In the genomic region with DNA sequence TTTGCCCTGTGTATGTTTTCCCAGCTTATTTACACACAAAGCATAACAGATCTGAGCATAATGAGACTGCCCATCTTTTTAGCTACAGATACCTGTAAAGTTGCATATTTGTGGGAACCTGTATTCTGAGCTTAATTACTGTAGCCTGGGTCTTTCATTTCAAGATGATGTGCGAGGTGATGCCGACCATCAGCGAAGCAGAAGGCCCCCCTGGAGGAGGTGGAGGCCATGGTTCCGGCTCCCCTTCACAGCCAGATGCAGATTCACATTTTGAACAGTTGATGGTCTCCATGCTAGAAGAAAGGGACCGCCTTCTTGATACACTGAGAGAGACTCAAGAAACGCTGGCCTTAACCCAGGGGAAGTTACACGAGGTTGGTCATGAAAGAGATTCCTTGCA, we compare ENCODE assay signal across 8 cellular contexts. TPM values are rescaled to one million over a fixed set of nuclear protein-coding genes. Genes with fewer than 3 reads are reported as not detected.
DNase-seq lines count a peak whose midpoint lies in the region; ATAC-seq, FAIRE-seq and TF ChIP-seq lines count a peak whose summit lies in the region.

No MANE protein-coding gene starts in this region.

- peak overlapping the region; percentile 17; the same call in 1 of the 2 replicates for H3K9ac ChIP-seq in DND-41 (ENCODE audit: low read depth, low read length)
- H3K9ac ChIP-seq in OCI-LY1 (ENCODE audit: low read length), result peak overlapping the region; percentile 29; the same call in 1 of the 2 replicates
- H3K9ac ChIP-seq in H1 (replicated peaks in 1 of 4; ENCODE audit: extremely low read depth in 1 of 4, low read depth in 3 of 4, low read length in 3 of 4), result no peak overlapping the region

- no peaks in the 10 kb centered on the region for H3K27me3 ChIP-seq in DND-41 (ENCODE audit: insufficient read depth, low read length, poor library complexity)
- no peaks in the 10 kb centered on the region for H3K27me3 ChIP-seq in OCI-LY1 (ENCODE audit: insufficient read depth, low read length)
- no peaks in the 10 kb centered on the region for H3K27me3 ChIP-seq in H1 (replicated peaks in 1 of 4; ENCODE audit: control insufficient read depth in 3 of 4, extremely low read depth in 1 of 4, insufficient read depth in 3 of 4, low read length in 3 of 4)
- peaks cover 12% of the 10 kb centered on the region for H3K27me3 ChIP-seq in neuron (ENCODE audit: insufficient read depth, low read length)

- H3K18ac ChIP-seq in H1 (ENCODE audit: extremely low read depth, low read length), result no peak overlapping the region

- DNase-seq in DND-41, result no peak
- DNase-seq in H1 (ENCODE audit: low read depth in 1 of 2, low spot score in 2 of 2), result no peak
- DNase-seq in NCI-H748 treated with DMSO at 0.1 percent for 48 hours (lab: John Stamatoyannopoulos, UW), result no peak
- DNase-seq in omental fat pad (ENCODE audit: low spot score), result no peak
- DNase-seq in mesenteric fat pad (ENCODE audit: low spot score), result no peak
- no peak for DNase-seq in NCI-H446 treated with DMSO at 0.1 percent for 48 hours (lab: John Stamatoyannopoulos, UW)

- FAIRE-seq in H1 (lab: Jason Lieb, UNC), result no peak

- peaks cover 41% of the 10 kb centered on the region for H3K36me3 ChIP-seq in DND-41 (ENCODE audit: insufficient read depth, low read length)
- H3K36me3 ChIP-seq in OCI-LY1 (ENCODE audit: insufficient read depth, low read length), result peaks cover 42% of the 10 kb centered on the region
- peaks cover 7 to 46% (median 22%) of the 10 kb centered on the region in 4 experiments; a peak in 7 of 8 replicates for H3K36me3 ChIP-seq in H1 (ENCODE audit: control insufficient read depth in 2 of 4, insufficient read depth in 4 of 4, low read length in 3 of 4)
- peaks cover 46% of the 10 kb centered on the region for H3K36me3 ChIP-seq in neuron (ENCODE audit: insufficient read depth, low read length)

- no peak for TF ChIP-seq POLR2A in H1 (IDR thresholded peaks at IDR 0.05; ENCODE audit: control extremely low read depth in 1 of 2, low read depth in 2 of 2, low read length in 2 of 2)

- H3K9me2 ChIP-seq in OCI-LY1 (ENCODE audit: low read depth, low read length), result no peaks in the 10 kb centered on the region

- H3F3A ChIP-seq in OCI-LY1 (ENCODE audit: insufficient read depth, low read length), result no peaks in the 10 kb centered on the region

- H4K8ac ChIP-seq in H1 (ENCODE audit: extremely low read depth, insufficient read depth, low read length), result no peak overlapping the region

- no peak overlapping the region for H2BK15ac ChIP-seq in H1 (ENCODE audit: low read length)

- H4K20me1 ChIP-seq in DND-41 (ENCODE audit: insufficient read depth, low read length), result peaks cover 21% of the 10 kb centered on the region
- no peaks in the 10 kb centered on the region for H4K20me1 ChIP-seq in OCI-LY1 (ENCODE audit: insufficient read depth, low read length)
- peaks cover 12 to 18% of the 10 kb centered on the region in 2 experiments for H4K20me1 ChIP-seq in H1 (replicated peaks in 1 of 2; ENCODE audit: control insufficient read depth in 1 of 2, insufficient read depth in 2 of 2, low read length in 2 of 2)

- no peak overlapping the region for H3K4ac ChIP-seq in H1 (replicated peaks; ENCODE audit: insufficient read length, low read depth, low read length)

- TF ChIP-seq EP300 in H1 (IDR thresholded peaks at IDR 0.05; ENCODE audit: borderline replicate concordance in 1 of 2, low read depth in 2 of 2, low read length in 2 of 2), result no peak

- H3K4me1 ChIP-seq in DND-41 (ENCODE audit: insufficient read depth, low read length), result peaks cover 38% of the 10 kb centered on the region
- peaks cover 26% of the 10 kb centered on the region for H3K4me1 ChIP-seq in OCI-LY1 (ENCODE audit: insufficient read depth, low read length, severe bottlenecking)
- H3K4me1 ChIP-seq in H1 (replicated peaks in 1 of 4; ENCODE audit: control insufficient read depth in 3 of 4, insufficient read depth in 4 of 4, low read length in 3 of 4), result peaks cover 0 to 6% (median under 1%) of the 10 kb centered on the region in 4 experiments; a peak in 4 of 7 replicates
- H3K4me1 ChIP-seq in neuron (ENCODE audit: insufficient read depth, low read length), result peaks cover 14% of the 10 kb centered on the region

- TF ChIP-seq CTCF in DND-41 (IDR thresholded peaks at IDR 0.05; ENCODE audit: borderline replicate concordance, extremely low read depth, low read length, poor library complexity, severe bottlenecking), result no peak
- TF ChIP-seq CTCF in OCI-LY1 (IDR thresholded peaks at IDR 0.05; ENCODE audit: low read length), result no peak
- TF ChIP-seq CTCF in H1 (IDR thresholded peaks at IDR 0.05; ENCODE audit: control extremely low read depth in 1 of 3, insufficient read depth in 1 of 3, low read depth in 1 of 3, low read length in 3 of 3), result no peak
- TF ChIP-seq CTCF in omental fat pad (IDR thresholded peaks at IDR 0.05), result no peak

- no peak overlapping the region for H4K91ac ChIP-seq in H1 (replicated peaks; ENCODE audit: insufficient read length, low read length)

- no peak overlapping the region for H2BK12ac ChIP-seq in H1 (ENCODE audit: low read depth, low read length)

- no peak overlapping the region for H3K14ac ChIP-seq in H1 (ENCODE audit: insufficient read length)

- TF ChIP-seq RAD21 in H1 (IDR thresholded peaks at IDR 0.05 in 1 of 2, conservative IDR thresholded peaks at IDR 0.05 in 1 of 2; ENCODE audit: low read depth in 2 of 2, low read length in 2 of 2), result no peak

- no peak overlapping the region for H4K5ac ChIP-seq in H1 (ENCODE audit: insufficient read length, low read depth, low read length)

- peaks cover 9% of the 10 kb centered on the region; the same call in 1 of the 2 replicates for H3K79me1 ChIP-seq in H1 (ENCODE audit: low read depth, low read length)

- no peak overlapping the region for H2BK120ac ChIP-seq in H1 (replicated peaks; ENCODE audit: low read depth, low read length)

- H3K79me2 ChIP-seq in DND-41 (ENCODE audit: insufficient read depth, low read length) (peaks cover 52% of the 10 kb centered on the region), OCI-LY1 (ENCODE audit: insufficient read depth, low read length) (0 out of 2 replicates have a peak, but pooled peaks cover 6% of the 10 kb centered on the region), H1 (ENCODE audit: control insufficient read depth in 1 of 2, insufficient read depth in 2 of 2, low read length in 2 of 2) (peaks cover 26 to 59% of the 10 kb centered on the region in 2 experiments)

- CTCF ChIA-PET in H1 (lab: Charles Lee; ENCODE audit: partially characterized antibody), result no interaction called here

- no peak overlapping the region for H2BK5ac ChIP-seq in H1 (ENCODE audit: low read depth, low read length)

- H3K23ac ChIP-seq in H1 (ENCODE audit: insufficient read length), result no peak overlapping the region

- POLR2A ChIA-PET in H1 (lab: Charles Lee; ENCODE audit: partially characterized antibody), result interaction anchor here (0.6 to 1.8 kb wide), 5 partner anchors 31 to 109 kb away, joined by 3 to 6 read pairs (median 3); no protein-coding TSS in a partner anchor

- no peaks in the 10 kb centered on the region for H3K9me3 ChIP-seq in DND-41 (ENCODE audit: insufficient read depth, low read length, severe bottlenecking)
- H3K9me3 ChIP-seq in OCI-LY1 (ENCODE audit: low read length), result no peaks in the 10 kb centered on the region
- no peaks in the 10 kb centered on the region for H3K9me3 ChIP-seq in H1 (ENCODE audit: insufficient read depth in 2 of 2, low read depth in 1 of 2, low read length in 1 of 2)
- no peaks in the 10 kb centered on the region for H3K9me3 ChIP-seq in neuron (ENCODE audit: low read length)

- H3K27ac ChIP-seq in DND-41 (ENCODE audit: low read length) (no peak overlapping the region), OCI-LY1 (ENCODE audit: low read depth, low read length, poor library complexity, severe bottlenecking) (no peak overlapping the region), H1 (ENCODE audit: low read depth, low read length) (no peak overlapping the region)

- peak overlapping the region in 1 of 2 experiments; percentile 83; a peak in 2 of 4 replicates for H3K4me3 ChIP-seq in DND-41 (ENCODE audit: low read depth in 1 of 2, low read length in 2 of 2)
- peak overlapping the region; percentile 70 for H3K4me3 ChIP-seq in OCI-LY1 (ENCODE audit: low read depth, low read length, poor library complexity, severe bottlenecking)
- H3K4me3 ChIP-seq in H1 (ENCODE audit: extremely low read depth in 1 of 4, insufficient read depth in 2 of 4, low read depth in 3 of 4, low read length in 4 of 4), result peak overlapping the region in 1 of 4 experiments; percentile 89; a peak in 3 of 8 replicates
- H3K4me3 ChIP-seq in neuron (ENCODE audit: low read length), result peak overlapping the region; percentile 63

- WGBS in H1 (ENCODE audit: extremely low coverage in 1 of 2, insufficient coverage in 1 of 2, insufficient read length in 1 of 2, insufficient replicate concordance in 2 of 2, low coverage in 1 of 2, low lambda C conversion rate in 2 of 2, missing lambda C conversion rate in 1 of 2), 2 experiments, result 89% methylated on average over 7 of the region's 7 CpGs; no CpG with 5 or more reads in 1 of the 2 experiments

- no peak overlapping the region for H2AK5ac ChIP-seq in H1 (ENCODE audit: low read depth, low read length)

- peak overlapping the region; percentile 92 for H3K4me2 ChIP-seq in DND-41 (ENCODE audit: insufficient read depth, low read length)
- H3K4me2 ChIP-seq in OCI-LY1 (ENCODE audit: low read length), result peak overlapping the region; percentile 75
- H3K4me2 ChIP-seq in H1 (ENCODE audit: insufficient read depth in 1 of 2, low read depth in 2 of 2, low read length in 2 of 2), result peak overlapping the region; percentile 84 to 91

- H2AFZ ChIP-seq in DND-41 (ENCODE audit: low read depth, low read length) (no peak overlapping the region), OCI-LY1 (ENCODE audit: low read length) (no peak overlapping the region), H1 (ENCODE audit: low read length) (no peak overlapping the region), neuron (ENCODE audit: low read depth, low read length) (no peak overlapping the region)

- no peak overlapping the region for H2BK20ac ChIP-seq in H1 (ENCODE audit: low read length)

- no peak overlapping the region for H3K56ac ChIP-seq in H1 (replicated peaks; ENCODE audit: insufficient read length, low read depth, low read length)

- no peak for ATAC-seq in DND-41 (ENCODE audit: insufficient read depth, low read depth)
- ATAC-seq in omental fat pad (ENCODE audit: low FRiP score), result no peak

- H3K23me2 ChIP-seq in H1 (ENCODE audit: low read depth, low read length), result peaks cover 7% of the 10 kb centered on the region; the same call in 1 of the 2 replicates

TF ChIP-seq in H1, 55 proteins besides CTCF, POLR2A, EP300 and RAD21 (continues in another document):
- no peak for TF ChIP-seq SP2 (IDR thresholded peaks at IDR 0.05; ENCODE audit: low read length)

RNA-seq across cellular contexts. Expression of gene PPFIA1, which starts 1.5 kb away (rescaled TPM):
- total RNA-seq in H1 (2021; fragmentation: NEBNext Ultra II Directional; extraction: Animal tissue kit (Norgen Biotek cat#: 25700)), result 73.2 and 73.5 TPM in 2 replicates
- 44.3 and 54.4 TPM in 2 replicates for polyA plus RNA-seq in H1 (2011; rRNA removed)
- 54.6 TPM for polyA plus RNA-seq in H1 (2011; cell fraction: cytosol; rRNA removed)
- 160 TPM for polyA plus RNA-seq in H1 (2011; cell fraction: nucleus; rRNA removed)
- polyA plus RNA-seq in H1 (2012, experiment 1 of 2), result 33.0 to 41.8 TPM (median 40.1 TPM) in 4 replicates
- 4.9 TPM for polyA plus RNA-seq in H1 (2012, experiment 2 of 2)
- 42.3 TPM for polyA plus RNA-seq in H1 (2013, experiment 1 of 2)
- 41.3 TPM for polyA plus RNA-seq in H1 (2013, experiment 2 of 2)
- polyA minus RNA-seq in H1 (2011; rRNA and poly(A)+ RNA removed), result 144 and 189 TPM in 2 replicates
- polyA minus RNA-seq in H1 (2011; cell fraction: cytosol; rRNA and poly(A)+ RNA removed), result 61.4 TPM
- polyA minus RNA-seq in H1 (2011; cell fraction: nucleus; rRNA and poly(A)+ RNA removed), result 139 TPM
- 100 to 1,000 TPM in 1 of 4 donors, 10 to 100 TPM in 3; 58.3 to 119 (median 84.7) TPM for total RNA-seq in omental fat pad
- 119 TPM for total RNA-seq in mesenteric fat pad

Comparison
In these comparisons a context has a peak if more than half of its experiments do, and no peak if none do; other contexts are left out.
1. H3K9ac ChIP-seq: peak in DND-41 (single experiment) and OCI-LY1 (single experiment); none in H1 (0 of 4).
2. Peak in every context shown above with its lines, with median percentiles within 50 percentile points of each other: H3K4me2 ChIP-seq.